15 cellular contexts compared by ENCODE assay signal in genomic region chr15:39133201-39133600, GRCh38.
DNase-seq lines count a peak whose midpoint lies in the region; ATAC-seq and TF ChIP-seq lines count a peak whose summit lies in the region.
"Had no signal": no experiment of that assay in that cellular context is flagged by ENCODE, and none has a peak within 500 bp of the region (broad histone marks: within the 10 kb centered on the region; RNA-seq: fewer than 3 reads in every experiment).

No MANE protein-coding gene starts in this region.

- H3K4me3 ChIP-seq in left lung, result no peak overlapping the region
- H3K4me3 ChIP-seq: HAP-1 had no signal

- no peaks in the 10 kb centered on the region for H3K27me3 ChIP-seq in left lung

- DNase-seq in A172 (ENCODE audit: low spot score), result peak; percentile 82
- peak; percentile 92 for DNase-seq in HCEC 1CT
- peak; percentile 56 for DNase-seq in astrocyte of the hippocampus (ENCODE audit: low read depth, low spot score)
- no peak for DNase-seq in left lung
- DNase-seq in activated CD4-positive, CD25-positive, alpha-beta regulatory T cell treated with anti-CD3 and anti-CD28 coated beads, Interleukin-2, amount 50 U/mL, for 72 hours, result no peak
- no peak for DNase-seq in effector memory CD8-positive, alpha-beta T cell
- no peak for DNase-seq in activated naive CD8-positive, alpha-beta T cell treated with anti-CD3 and anti-CD28 coated beads for 36 hours
- DNase-seq: anterior cingulate cortex, foreskin melanocyte, Kasumi-1, NCI-H526 treated with DMSO at 0.1 percent for 48 hours, retina, T-helper 2 cell had no signal

- no peak overlapping the region for H3K4me3 Mint-ChIP-seq in effector memory CD8-positive, alpha-beta T cell
- no peak overlapping the region for H3K4me3 Mint-ChIP-seq in activated naive CD8-positive, alpha-beta T cell treated with anti-CD3 and anti-CD28 coated beads for 36 hours

- H3K9me3 ChIP-seq in left lung, result no peaks in the 10 kb centered on the region
- H3K9me3 ChIP-seq: HAP-1 had no signal

- no peak for TF ChIP-seq CTCF in left lung (IDR thresholded peaks at IDR 0.05)

- H3K27ac ChIP-seq in left lung, result peak overlapping the region; percentile 33 to 46

- ATAC-seq in left lung (peak; percentile 62), HG02763 (IDR thresholded peaks at IDR 0.05; ENCODE audit: unreplicated experiment) (no peak)
- no peak for ATAC-seq in effector memory CD8-positive, alpha-beta T cell (replicated peaks)

- no peaks in the 10 kb centered on the region for H3K4me1 Mint-ChIP-seq in effector memory CD8-positive, alpha-beta T cell (ENCODE audit: low read depth in 2 of 2)
- peaks cover 2% of the 10 kb centered on the region for H3K4me1 Mint-ChIP-seq in activated naive CD8-positive, alpha-beta T cell treated with anti-CD3 and anti-CD28 coated beads for 36 hours

- intact Hi-C loops in left lung (cut with DNase I), result no loop called here

- no peak overlapping the region for H3K27ac Mint-ChIP-seq in effector memory CD8-positive, alpha-beta T cell
- no peak overlapping the region for H3K27ac Mint-ChIP-seq in activated naive CD8-positive, alpha-beta T cell treated with anti-CD3 and anti-CD28 coated beads for 36 hours

- H3K4me1 ChIP-seq in left lung, result peaks cover 7 to 16% of the 10 kb centered on the region in 2 donors

- H3K36me3 ChIP-seq in left lung, result no peaks in the 10 kb centered on the region
- H3K36me3 ChIP-seq: HAP-1 had no signal

- no peaks in the 10 kb centered on the region for H3K36me3 Mint-ChIP-seq in effector memory CD8-positive, alpha-beta T cell (ENCODE audit: insufficient read depth)
- H3K36me3 Mint-ChIP-seq in activated naive CD8-positive, alpha-beta T cell treated with anti-CD3 and anti-CD28 coated beads for 36 hours, result no peaks in the 10 kb centered on the region

- H3K27me3 Mint-ChIP-seq in effector memory CD8-positive, alpha-beta T cell, result peaks cover 8 to 21% of the 10 kb centered on the region in 2 donors
- peaks cover 20% of the 10 kb centered on the region for H3K27me3 Mint-ChIP-seq in activated naive CD8-positive, alpha-beta T cell treated with anti-CD3 and anti-CD28 coated beads for 36 hours

- H3K9me3 Mint-ChIP-seq in effector memory CD8-positive, alpha-beta T cell, result no peaks in the 10 kb centered on the region
- no peaks in the 10 kb centered on the region for H3K9me3 Mint-ChIP-seq in activated naive CD8-positive, alpha-beta T cell treated with anti-CD3 and anti-CD28 coated beads for 36 hours

Comparison
In these comparisons a context has a peak if more than half of its experiments do, and no peak if none do; other contexts are left out.
1. DNase-seq: peak in A172 (single experiment), HCEC 1CT (single experiment) and astrocyte of the hippocampus (single experiment); none in left lung (0 of 2), activated CD4-positive, CD25-positive, alpha-beta regulatory T cell treated with anti-CD3 and anti-CD28 coated beads, Interleukin-2, amount 50 U/mL, for 72 hours (single experiment), effector memory CD8-positive, alpha-beta T cell (0 of 3) and activated naive CD8-positive, alpha-beta T cell treated with anti-CD3 and anti-CD28 coated beads for 36 hours (single experiment).